Comparison of ENCODE assay signal across 17 cellular contexts in the genomic region with DNA sequence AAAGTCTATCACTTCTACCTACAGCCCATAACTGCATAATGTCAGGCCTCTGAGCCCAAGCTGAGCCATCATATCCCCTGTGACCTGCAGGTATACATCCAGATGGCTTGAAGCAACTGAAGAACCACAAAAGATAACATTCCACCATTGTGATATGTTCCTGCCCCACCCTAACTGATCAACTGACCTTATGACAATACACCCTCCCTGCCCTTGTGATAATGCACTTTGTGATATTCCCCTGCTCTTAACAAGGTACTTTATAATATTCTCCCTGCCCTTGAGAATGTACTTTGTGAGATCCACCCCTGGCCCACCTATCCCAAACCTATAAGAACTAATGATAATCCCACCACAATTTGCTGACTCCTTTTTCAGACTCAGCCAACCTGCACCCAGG. TPM values are rescaled to one million over a fixed set of nuclear protein-coding genes. Genes with fewer than 3 reads are reported as not detected.
A peak's percentile ranks its signal among the peaks of the same experiment; 100 is the strongest.
DNase-seq lines count a peak whose midpoint lies in the region; ATAC-seq and TF ChIP-seq lines count a peak whose summit lies in the region.
"Had no signal": no experiment of that assay in that cellular context is flagged by ENCODE, and none has a peak within 500 bp of the region (broad histone marks: within the 10 kb centered on the region; RNA-seq: fewer than 3 reads in every experiment).

No MANE protein-coding gene starts in this region.

- peaks cover 2% of the 10 kb centered on the region for H3K36me3 Mint-ChIP-seq in activated naive CD4-positive, alpha-beta T cell treated with anti-CD3 and anti-CD28 coated beads for 36 hours (ENCODE audit: low read depth)
- peaks cover 8% of the 10 kb centered on the region for H3K36me3 Mint-ChIP-seq in activated naive CD4-positive, alpha-beta T cell treated with anti-CD3 and anti-CD28 coated beads, Interleukin-2, amount 10 ng/mL, durations not matched to agents 7 days and 5 days
- peaks cover 9% of the 10 kb centered on the region for H3K36me3 Mint-ChIP-seq in activated CD8-positive, alpha-beta T cell treated with anti-CD3 and anti-CD28 coated beads for 36 hours (ENCODE audit: low read depth)
- no peaks in the 10 kb centered on the region for H3K36me3 Mint-ChIP-seq in naive B cell

- H3K9me3 Mint-ChIP-seq in activated naive CD4-positive, alpha-beta T cell treated with anti-CD3 and anti-CD28 coated beads for 36 hours, result no peaks in the 10 kb centered on the region
- peaks cover 3% of the 10 kb centered on the region for H3K9me3 Mint-ChIP-seq in activated naive CD4-positive, alpha-beta T cell treated with anti-CD3 and anti-CD28 coated beads, Interleukin-2, amount 10 ng/mL, durations not matched to agents 7 days and 5 days
- peaks cover 5% of the 10 kb centered on the region for H3K9me3 Mint-ChIP-seq in activated CD8-positive, alpha-beta T cell treated with anti-CD3 and anti-CD28 coated beads for 36 hours
- H3K9me3 Mint-ChIP-seq in naive B cell, result peaks cover 0 to 3% (median 0%) of the 10 kb centered on the region in 7 donors

- DNase-seq in activated naive CD4-positive, alpha-beta T cell treated with anti-CD3 and anti-CD28 coated beads for 36 hours, result no peak
- no peak for DNase-seq in activated naive CD4-positive, alpha-beta T cell treated with anti-CD3 and anti-CD28 coated beads, Interleukin-2, amount 10 ng/mL, durations not matched to agents 7 days and 5 days
- DNase-seq in HUDEP-2 (lab: John Stamatoyannopoulos, UW; ENCODE audit: unreplicated experiment in 76 of 76) (peak in 41 of 76 experiments; percentile 2 to 84 (median 34)), naive B cell (no peak), T1000 (lab: John Stamatoyannopoulos, UW) (no peak)
- no peak for DNase-seq in activated CD8-positive, alpha-beta T cell treated with anti-CD3 and anti-CD28 coated beads for 36 hours
- DNase-seq in stimulated activated CD4-positive, alpha-beta T cell treated with anti-CD3 and anti-CD28 coated beads, Interleukin-2, amount 100 ng/mL, for 48 hours, result no peak
- DNase-seq: GOT3, Kasumi-1, MG63, NCI-H1092, NCI-H1436 treated with DMSO at 0.1 percent for 48 hours, NCI-H2029, NCI-H345, NCI-H524 treated with DMSO at 0.1 percent for 48 hours, SJCRH30 had no signal

- peak overlapping the region; percentile 37 for H3K27ac Mint-ChIP-seq in activated naive CD4-positive, alpha-beta T cell treated with anti-CD3 and anti-CD28 coated beads for 36 hours
- no peak overlapping the region for H3K27ac Mint-ChIP-seq in activated naive CD4-positive, alpha-beta T cell treated with anti-CD3 and anti-CD28 coated beads, Interleukin-2, amount 10 ng/mL, durations not matched to agents 7 days and 5 days
- peak overlapping the region; percentile 38 for H3K27ac Mint-ChIP-seq in activated CD8-positive, alpha-beta T cell treated with anti-CD3 and anti-CD28 coated beads for 36 hours
- peak overlapping the region in 4 of 6 donors; percentile 88 to 98 (median 93) for H3K27ac Mint-ChIP-seq in naive B cell

- no peaks in the 10 kb centered on the region for H3K27me3 Mint-ChIP-seq in activated naive CD4-positive, alpha-beta T cell treated with anti-CD3 and anti-CD28 coated beads for 36 hours (ENCODE audit: low read depth)
- H3K27me3 Mint-ChIP-seq in activated naive CD4-positive, alpha-beta T cell treated with anti-CD3 and anti-CD28 coated beads, Interleukin-2, amount 10 ng/mL, durations not matched to agents 7 days and 5 days, result no peaks in the 10 kb centered on the region
- H3K27me3 Mint-ChIP-seq in activated CD8-positive, alpha-beta T cell treated with anti-CD3 and anti-CD28 coated beads for 36 hours, result no peaks in the 10 kb centered on the region
- no peaks in the 10 kb centered on the region for H3K27me3 Mint-ChIP-seq in naive B cell

- peak; percentile 20 for ATAC-seq in activated CD8-positive, alpha-beta T cell treated with anti-CD3 and anti-CD28 coated beads for 36 hours
- ATAC-seq in naive B cell (ENCODE audit: low read depth in 2 of 2), result no peak
- ATAC-seq in HG03045 (IDR thresholded peaks at IDR 0.05; ENCODE audit: unreplicated experiment), result no peak

- TF ChIP-seq CTCF in activated CD8-positive, alpha-beta T cell treated with anti-CD3 and anti-CD28 coated beads for 36 hours (IDR thresholded peaks at IDR 0.05), result no peak

- H3K4me3 Mint-ChIP-seq in activated naive CD4-positive, alpha-beta T cell treated with anti-CD3 and anti-CD28 coated beads for 36 hours, result no peak overlapping the region
- H3K4me3 Mint-ChIP-seq in activated naive CD4-positive, alpha-beta T cell treated with anti-CD3 and anti-CD28 coated beads, Interleukin-2, amount 10 ng/mL, durations not matched to agents 7 days and 5 days, result no peak overlapping the region
- no peak overlapping the region for H3K4me3 Mint-ChIP-seq in activated CD8-positive, alpha-beta T cell treated with anti-CD3 and anti-CD28 coated beads for 36 hours
- peak overlapping the region in 1 of 8 donors; percentile 21 for H3K4me3 Mint-ChIP-seq in naive B cell

- H3K4me1 Mint-ChIP-seq in activated naive CD4-positive, alpha-beta T cell treated with anti-CD3 and anti-CD28 coated beads for 36 hours (ENCODE audit: low read depth), result peaks cover 36% of the 10 kb centered on the region
- peaks cover 30% of the 10 kb centered on the region for H3K4me1 Mint-ChIP-seq in activated naive CD4-positive, alpha-beta T cell treated with anti-CD3 and anti-CD28 coated beads, Interleukin-2, amount 10 ng/mL, durations not matched to agents 7 days and 5 days
- peaks cover 39% of the 10 kb centered on the region for H3K4me1 Mint-ChIP-seq in activated CD8-positive, alpha-beta T cell treated with anti-CD3 and anti-CD28 coated beads for 36 hours (ENCODE audit: low read depth)
- peaks cover 12 to 32% (median 14%) of the 10 kb centered on the region in 3 donors for H3K4me1 Mint-ChIP-seq in naive B cell

- CTCF ChIA-PET in activated naive CD4-positive, alpha-beta T cell treated with anti-CD3 and anti-CD28 coated beads for 36 hours (lab: Charles Lee), result no interaction called here
- CTCF ChIA-PET in activated naive CD4-positive, alpha-beta T cell treated with anti-CD3 and anti-CD28 coated beads, Interleukin-2, amount 10 ng/mL, durations not matched to agents 7 days and 5 days (lab: Charles Lee), result no interaction called here
- CTCF ChIA-PET in activated CD8-positive, alpha-beta T cell treated with anti-CD3 and anti-CD28 coated beads for 36 hours (lab: Charles Lee), result no interaction called here

- POLR2A ChIA-PET in activated CD8-positive, alpha-beta T cell treated with anti-CD3 and anti-CD28 coated beads for 36 hours (lab: Charles Lee), result no interaction called here

- intact Hi-C loops in activated naive CD4-positive, alpha-beta T cell treated with anti-CD3 and anti-CD28 coated beads for 36 hours (cut with micrococcal nuclease), result no loop called here
- intact Hi-C loops in activated CD8-positive, alpha-beta T cell treated with anti-CD3 and anti-CD28 coated beads for 36 hours (cut with micrococcal nuclease), result no loop called here

RNA-seq across cellular contexts. Expression of gene DDHD1, which starts 24.4 kb away (rescaled TPM):
- 10 to 100 TPM; 20.1 to 20.4 TPM for total RNA-seq in activated naive CD4-positive, alpha-beta T cell treated with anti-CD3 and anti-CD28 coated beads for 36 hours
- 10 to 100 TPM; 35.5 to 41.5 TPM for total RNA-seq in activated CD8-positive, alpha-beta T cell treated with anti-CD3 and anti-CD28 coated beads for 36 hours
- 10 to 100 TPM in 3 of 6 donors, 1 to 10 TPM in 3; 3.5 to 13.7 (median 10.2) TPM for polyA plus RNA-seq in naive B cell (ENCODE audit: low read depth in 6 of 6)

Comparison
In these comparisons a context has a peak if more than half of its experiments do, and no peak if none do; other contexts are left out.
1. DNase-seq: peak in HUDEP-2 (41 of 76); none in activated naive CD4-positive, alpha-beta T cell treated with anti-CD3 and anti-CD28 coated beads for 36 hours (single experiment), activated naive CD4-positive, alpha-beta T cell treated with anti-CD3 and anti-CD28 coated beads, Interleukin-2, amount 10 ng/mL, durations not matched to agents 7 days and 5 days (single experiment), activated CD8-positive, alpha-beta T cell treated with anti-CD3 and anti-CD28 coated beads for 36 hours (single experiment), naive B cell (single experiment), T1000 (single experiment) and stimulated activated CD4-positive, alpha-beta T cell treated with anti-CD3 and anti-CD28 coated beads, Interleukin-2, amount 100 ng/mL, for 48 hours (0 of 2).